1 cellular context compared by ENCODE assay signal in the genomic region with DNA sequence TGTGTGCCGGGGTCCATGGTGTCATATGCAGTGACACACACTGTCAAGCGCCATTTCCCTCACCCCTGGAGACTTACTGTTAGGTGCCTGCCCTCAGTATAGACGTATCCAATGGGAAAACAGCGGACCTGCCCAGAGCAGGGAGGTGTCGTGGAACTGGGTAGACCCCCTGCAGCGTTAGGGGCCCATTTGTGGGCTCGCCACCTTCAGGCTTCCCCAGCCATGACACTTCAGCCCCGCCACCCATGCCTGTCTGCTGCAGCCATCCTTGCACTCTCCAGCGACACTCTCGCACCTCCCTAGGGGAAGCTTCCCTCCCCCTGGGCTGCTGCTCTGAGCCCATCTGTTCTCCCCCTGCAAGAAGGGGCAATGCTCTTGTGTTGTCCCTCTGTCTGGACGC.
TF ChIP-seq lines count a peak whose summit lies in the region.

No MANE protein-coding gene starts in this region.

TF ChIP-seq in WTC11, 78 proteins besides CTCF, POLR2A, EP300 and RAD21 (continued from another document):
- TF ChIP-seq, protein P1, sequence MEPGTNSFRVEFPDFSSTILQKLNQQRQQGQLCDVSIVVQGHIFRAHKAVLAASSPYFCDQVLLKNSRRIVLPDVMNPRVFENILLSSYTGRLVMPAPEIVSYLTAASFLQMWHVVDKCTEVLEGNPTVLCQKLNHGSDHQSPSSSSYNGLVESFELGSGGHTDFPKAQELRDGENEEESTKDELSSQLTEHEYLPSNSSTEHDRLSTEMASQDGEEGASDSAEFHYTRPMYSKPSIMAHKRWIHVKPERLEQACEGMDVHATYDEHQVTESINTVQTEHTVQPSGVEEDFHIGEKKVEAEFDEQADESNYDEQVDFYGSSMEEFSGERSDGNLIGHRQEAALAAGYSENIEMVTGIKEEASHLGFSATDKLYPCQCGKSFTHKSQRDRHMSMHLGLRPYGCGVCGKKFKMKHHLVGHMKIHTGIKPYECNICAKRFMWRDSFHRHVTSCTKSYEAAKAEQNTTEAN (CRISPR knock-in tag; IDR thresholded peaks at IDR 0.05) = no peak
- TF ChIP-seq KAT7 (CRISPR knock-in tag; IDR thresholded peaks at IDR 0.05; ENCODE audit: borderline replicate concordance) (no peak), HMGA2 (CRISPR knock-in tag; IDR thresholded peaks at IDR 0.05) (no peak), GABPB1 (CRISPR knock-in tag; IDR thresholded peaks at IDR 0.05) (no peak), TP53 (CRISPR knock-in tag; IDR thresholded peaks at IDR 0.05) (no peak)
- TF ChIP-seq, protein P2, sequence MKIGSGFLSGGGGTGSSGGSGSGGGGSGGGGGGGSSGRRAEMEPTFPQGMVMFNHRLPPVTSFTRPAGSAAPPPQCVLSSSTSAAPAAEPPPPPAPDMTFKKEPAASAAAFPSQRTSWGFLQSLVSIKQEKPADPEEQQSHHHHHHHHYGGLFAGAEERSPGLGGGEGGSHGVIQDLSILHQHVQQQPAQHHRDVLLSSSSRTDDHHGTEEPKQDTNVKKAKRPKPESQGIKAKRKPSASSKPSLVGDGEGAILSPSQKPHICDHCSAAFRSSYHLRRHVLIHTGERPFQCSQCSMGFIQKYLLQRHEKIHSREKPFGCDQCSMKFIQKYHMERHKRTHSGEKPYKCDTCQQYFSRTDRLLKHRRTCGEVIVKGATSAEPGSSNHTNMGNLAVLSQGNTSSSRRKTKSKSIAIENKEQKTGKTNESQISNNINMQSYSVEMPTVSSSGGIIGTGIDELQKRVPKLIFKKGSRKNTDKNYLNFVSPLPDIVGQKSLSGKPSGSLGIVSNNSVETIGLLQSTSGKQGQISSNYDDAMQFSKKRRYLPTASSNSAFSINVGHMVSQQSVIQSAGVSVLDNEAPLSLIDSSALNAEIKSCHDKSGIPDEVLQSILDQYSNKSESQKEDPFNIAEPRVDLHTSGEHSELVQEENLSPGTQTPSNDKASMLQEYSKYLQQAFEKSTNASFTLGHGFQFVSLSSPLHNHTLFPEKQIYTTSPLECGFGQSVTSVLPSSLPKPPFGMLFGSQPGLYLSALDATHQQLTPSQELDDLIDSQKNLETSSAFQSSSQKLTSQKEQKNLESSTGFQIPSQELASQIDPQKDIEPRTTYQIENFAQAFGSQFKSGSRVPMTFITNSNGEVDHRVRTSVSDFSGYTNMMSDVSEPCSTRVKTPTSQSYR (CRISPR knock-in tag; IDR thresholded peaks at IDR 0.05) = no peak
